ENCODE assay signal across 11 cellular contexts in the genomic region with DNA sequence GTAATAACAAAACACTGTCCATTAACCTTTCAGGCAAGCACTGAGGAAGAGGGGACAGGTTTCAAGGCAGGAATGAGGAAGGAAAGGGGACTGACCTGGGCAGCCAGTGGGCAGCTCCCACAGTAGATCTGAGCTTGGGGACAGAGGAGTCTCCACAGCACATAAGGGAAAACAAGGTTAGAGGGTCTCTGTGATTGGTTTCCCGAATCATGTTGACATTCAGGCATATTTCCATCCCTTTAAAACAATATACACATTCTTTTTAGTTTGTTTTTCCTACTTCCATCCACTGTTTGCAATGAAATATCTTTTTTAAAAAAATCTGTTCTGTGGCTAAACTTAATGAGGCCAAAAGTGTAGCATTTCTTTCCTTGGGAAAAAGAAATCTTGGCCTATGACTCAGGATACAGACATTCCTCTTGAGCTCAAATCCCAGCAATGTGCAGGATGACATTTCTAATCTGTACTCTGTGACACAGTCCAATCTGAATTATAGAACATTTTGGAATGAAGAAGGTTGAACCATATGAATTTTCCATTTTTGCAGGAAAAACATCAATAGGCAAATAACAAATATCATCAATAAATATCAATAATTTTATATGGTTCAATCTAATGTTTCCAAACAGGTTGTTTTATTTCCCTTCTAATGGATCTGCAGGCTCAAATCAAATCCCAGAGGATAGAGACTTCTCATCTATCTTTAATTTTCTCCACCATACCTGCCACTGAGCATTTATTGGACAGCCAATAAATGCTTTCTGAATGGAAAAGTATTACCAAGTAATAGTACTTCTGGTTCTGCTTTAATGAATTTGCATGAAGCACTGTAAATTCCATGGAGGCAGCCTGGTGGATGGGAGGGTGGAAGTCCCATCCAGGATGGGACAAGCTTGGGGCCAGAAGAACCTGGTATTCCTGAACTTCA. TPM values are rescaled to one million over a fixed set of nuclear protein-coding genes. Genes with fewer than 3 reads are reported as not detected.
DNase-seq lines count a peak whose midpoint lies in the region; ATAC-seq, FAIRE-seq and TF ChIP-seq lines count a peak whose summit lies in the region.
"Had no signal": no experiment of that assay in that cellular context is flagged by ENCODE, and none has a peak within 500 bp of the region (broad histone marks: within the 10 kb centered on the region; RNA-seq: fewer than 3 reads in every experiment).

No MANE protein-coding gene starts in this region.

- no peak overlapping the region for H3K9ac ChIP-seq in liver (ENCODE audit: low read depth in 1 of 2, low read length in 2 of 2)

- no peaks in the 10 kb centered on the region for H3K9me3 ChIP-seq in liver (ENCODE audit: control insufficient read depth in 4 of 4, low read length in 3 of 4)
- H3K9me3 ChIP-seq in tibial artery: no peaks in the 10 kb centered on the region

- intact Hi-C loops in tibial artery (cut with DNase I; ENCODE audit: low total_unique reads): loop anchor here (10.0 kb wide), 1 partner anchor 52 kb away; a partner anchor contains a TSS

- 83% methylated on average over 1 of the region's 1 CpG for WGBS in liver

- H3K27ac ChIP-seq in liver (ENCODE audit: low read depth in 1 of 2, low read length in 2 of 2): peak overlapping the region; percentile 84 to 87
- H3K27ac ChIP-seq in tibial artery: peak overlapping the region; percentile 78 to 85

- ATAC-seq in HG03571 (IDR thresholded peaks at IDR 0.05; ENCODE audit: unreplicated experiment) (no peak), left lobe of liver (no peak)

- H3K36me3 ChIP-seq in bronchial epithelial cell (ENCODE audit: control insufficient read depth, insufficient read depth, low read length) (no peaks in the 10 kb centered on the region), liver (ENCODE audit: control insufficient read depth in 4 of 4, insufficient read depth in 3 of 4, low read depth in 1 of 4, low read length in 3 of 4) (peaks cover 0 to 9% (median 0%) of the 10 kb centered on the region in 4 donors), tibial artery (peaks cover 0 to 16% (median 7%) of the 10 kb centered on the region in 3 donors)

- no peak for FAIRE-seq in bronchial epithelial cell (lab: Jason Lieb, UNC)

- DNase-seq in HFF-Myc (ENCODE audit: extremely low read depth, low read depth) (peak; percentile 47), bronchial epithelial cell (ENCODE audit: low read depth) (peak; percentile 31), tibial artery (no peak), left lobe of liver (ENCODE audit: low spot score) (no peak), NCI-H510A treated with DMSO at 0.1 percent for 48 hours (lab: John Stamatoyannopoulos, UW) (no peak)
- DNase-seq in stimulated activated CD4-positive, alpha-beta T cell treated with anti-CD3 and anti-CD28 coated beads, Interleukin-4, amount 100 ng/mL, for 24 hours: no peak
- DNase-seq: activated CD4-positive, alpha-beta T cell treated with anti-CD3 and anti-CD28 coated beads for 4 hours; MV-4-11 had no signal

- no peak for TF ChIP-seq CTCF in HFF-Myc (IDR thresholded peaks at IDR 0.05; ENCODE audit: low read depth, low read length, missing control alignments)
- TF ChIP-seq CTCF in bronchial epithelial cell (IDR thresholded peaks at IDR 0.05; ENCODE audit: insufficient read depth, low read length, severe bottlenecking): no peak
- TF ChIP-seq CTCF in liver (IDR thresholded peaks at IDR 0.05; ENCODE audit: low read depth, low read length, missing input control): no peak
- no peak for TF ChIP-seq CTCF in tibial artery (IDR thresholded peaks at IDR 0.05)

- no peak overlapping the region for H3K4me3 ChIP-seq in HFF-Myc (replicated peaks; ENCODE audit: low read depth, low read length)
- no peak overlapping the region for H3K4me3 ChIP-seq in bronchial epithelial cell (ENCODE audit: low read depth, low read length)
- H3K4me3 ChIP-seq in liver (ENCODE audit: low read depth in 1 of 3, low read length in 3 of 3): no peak overlapping the region
- H3K4me3 ChIP-seq in tibial artery: no peak overlapping the region

- H3K27me3 ChIP-seq in bronchial epithelial cell (ENCODE audit: control insufficient read depth, insufficient read depth, low read length) (no peaks in the 10 kb centered on the region), liver (ENCODE audit: control insufficient read depth in 4 of 4, insufficient read depth in 4 of 4, low read length in 3 of 4) (no peaks in the 10 kb centered on the region), tibial artery (no peaks in the 10 kb centered on the region)

- peaks cover 9 to 41% (median 27%) of the 10 kb centered on the region in 4 donors for H3K4me1 ChIP-seq in liver (ENCODE audit: control insufficient read depth in 4 of 4, insufficient read depth in 4 of 4, low read length in 3 of 4)
- peaks cover 4 to 100% (median 81%) of the 10 kb centered on the region in 4 donors for H3K4me1 ChIP-seq in tibial artery

- TF ChIP-seq RAD21 in liver (IDR thresholded peaks at IDR 0.05): no peak

TF ChIP-seq in liver, 16 proteins besides CTCF, POLR2A, EP300 and RAD21:
- TF ChIP-seq NR2F2 (IDR thresholded peaks at IDR 0.05): peak; percentile 30
- no peak for TF ChIP-seq TAF1 (conservative IDR thresholded peaks at IDR 0.05)
- no peak for TF ChIP-seq GABPA (IDR thresholded peaks at IDR 0.05 in 1 of 2, conservative IDR thresholded peaks at IDR 0.05 in 1 of 2)
- TF ChIP-seq RXRA (IDR thresholded peaks at IDR 0.05): no peak
- TF ChIP-seq JUND (IDR thresholded peaks at IDR 0.05): no peak

RNA-seq across cellular contexts. Expression of a gene that starts 54.1 kb away (rescaled TPM):
- total RNA-seq in bronchial epithelial cell: 141 and 150 TPM in 2 replicates
- 10 to 100 TPM; 43.0 to 66.6 TPM for total RNA-seq in liver
- 10 to 100 TPM; 16.9 to 53.0 TPM for polyA plus RNA-seq in liver
- total RNA-seq in left lobe of liver: 74.7 TPM
- total RNA-seq: OCI-LY7 had no signal

Comparison
In these comparisons a context has a peak if more than half of its experiments do, and no peak if none do; other contexts are left out.
1. DNase-seq: peak in HFF-Myc (single experiment) and bronchial epithelial cell (single experiment); none in tibial artery (0 of 2), stimulated activated CD4-positive, alpha-beta T cell treated with anti-CD3 and anti-CD28 coated beads, Interleukin-4, amount 100 ng/mL, for 24 hours (single experiment), left lobe of liver (single experiment) and NCI-H510A treated with DMSO at 0.1 percent for 48 hours (single experiment).